ENCODE assay signal across 1 cellular context in the genomic region with DNA sequence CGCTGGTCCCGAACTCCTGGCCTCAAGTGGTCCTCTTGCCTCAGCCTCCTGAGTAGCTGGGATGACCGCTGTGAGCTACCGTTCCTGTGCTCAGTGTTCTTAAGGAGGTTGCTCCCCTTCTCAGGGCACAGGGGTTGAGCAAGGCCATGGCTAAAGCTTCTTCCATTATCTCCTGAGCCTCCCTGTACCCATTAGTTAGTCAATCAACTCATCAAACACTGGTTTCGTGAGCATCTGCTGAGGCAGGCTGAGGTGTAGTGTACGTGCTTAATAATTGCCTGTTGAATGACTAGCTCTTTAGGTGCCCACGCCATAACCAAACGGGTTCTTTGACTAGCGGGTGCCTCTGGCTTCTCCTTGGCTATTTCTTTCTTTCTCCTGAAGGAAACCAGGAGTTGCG.
A peak's percentile ranks its signal among the peaks of the same experiment; 100 is the strongest.
TF ChIP-seq lines count a peak whose summit lies in the region.

No MANE protein-coding gene starts in this region.

TF ChIP-seq in HepG2, 621 proteins besides CTCF, POLR2A, EP300 and RAD21:
- TF ChIP-seq ZNF143 (CRISPR knock-in tag; IDR thresholded peaks at IDR 0.05) (0 out of 2 replicates have a peak, but pooled peaks have one; percentile 3), POLR2AphosphoS2 (IDR thresholded peaks at IDR 0.05; ENCODE audit: low read depth, low read length) (no peak), ZNF3 (CRISPR knock-in tag; IDR thresholded peaks at IDR 0.05) (peak; percentile 96)
- TF ChIP-seq, protein P1, sequence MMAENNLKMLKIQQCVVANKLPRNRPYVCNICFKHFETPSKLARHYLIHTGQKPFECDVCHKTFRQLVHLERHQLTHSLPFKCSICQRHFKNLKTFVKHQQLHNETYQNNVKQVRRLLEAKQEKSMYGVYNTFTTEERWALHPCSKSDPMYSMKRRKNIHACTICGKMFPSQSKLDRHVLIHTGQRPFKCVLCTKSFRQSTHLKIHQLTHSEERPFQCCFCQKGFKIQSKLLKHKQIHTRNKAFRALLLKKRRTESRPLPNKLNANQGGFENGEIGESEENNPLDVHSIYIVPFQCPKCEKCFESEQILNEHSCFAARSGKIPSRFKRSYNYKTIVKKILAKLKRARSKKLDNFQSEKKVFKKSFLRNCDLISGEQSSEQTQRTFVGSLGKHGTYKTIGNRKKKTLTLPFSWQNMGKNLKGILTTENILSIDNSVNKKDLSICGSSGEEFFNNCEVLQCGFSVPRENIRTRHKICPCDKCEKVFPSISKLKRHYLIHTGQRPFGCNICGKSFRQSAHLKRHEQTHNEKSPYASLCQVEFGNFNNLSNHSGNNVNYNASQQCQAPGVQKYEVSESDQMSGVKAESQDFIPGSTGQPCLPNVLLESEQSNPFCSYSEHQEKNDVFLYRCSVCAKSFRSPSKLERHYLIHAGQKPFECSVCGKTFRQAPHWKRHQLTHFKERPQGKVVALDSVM (CRISPR knock-in tag; IDR thresholded peaks at IDR 0.05), result 0 out of 2 replicates have a peak, but pooled peaks have one; percentile 6
